ENCODE assay signal across 8 cellular contexts in the genomic region with DNA sequence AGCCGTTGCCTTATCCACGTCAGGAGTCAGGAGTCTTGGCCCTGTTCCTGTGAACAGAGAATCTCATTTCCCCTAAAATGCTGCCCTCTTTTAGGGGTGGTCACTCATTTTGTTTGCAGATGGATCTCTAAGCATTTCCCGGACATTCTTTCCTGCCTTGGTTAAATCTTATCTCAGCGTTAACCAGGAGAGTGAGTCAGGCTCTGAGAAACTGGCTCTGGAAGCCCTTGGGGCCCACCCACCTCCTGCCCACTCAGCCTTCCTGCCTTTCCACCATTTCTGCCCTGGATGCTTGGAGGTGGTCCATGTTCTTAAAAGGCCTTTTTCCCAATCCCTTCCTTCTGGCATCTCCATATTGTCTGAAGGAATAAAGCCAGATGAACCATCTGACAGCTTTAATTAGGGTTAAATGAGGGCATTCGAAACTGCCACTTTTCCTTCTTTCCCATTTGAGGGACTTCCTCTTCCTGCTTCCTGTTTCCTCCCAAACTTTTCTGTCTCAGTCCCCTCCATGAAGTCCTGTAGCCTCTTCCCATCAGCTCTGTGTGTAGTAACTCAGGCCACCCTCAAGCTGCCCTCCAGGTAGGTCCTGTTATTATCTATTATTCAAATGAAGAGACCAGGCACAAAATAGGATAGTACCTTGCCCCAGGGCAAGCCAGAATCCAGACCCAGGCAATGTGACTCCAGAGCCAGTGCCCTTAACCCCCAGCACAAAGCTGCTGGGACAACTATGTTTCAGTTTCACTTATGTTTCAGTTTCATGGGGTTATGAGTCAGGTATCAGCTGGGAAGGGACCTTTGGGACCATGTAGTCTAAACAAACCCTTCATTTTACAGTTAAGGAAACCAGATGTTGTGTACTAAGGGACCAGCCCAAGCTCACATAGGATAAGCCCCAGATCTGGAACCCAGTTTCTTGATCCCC. TPM values are rescaled to one million over a fixed set of nuclear protein-coding genes. Genes with fewer than 3 reads are reported as not detected.
DNase-seq lines count a peak whose midpoint lies in the region; ATAC-seq, FAIRE-seq and TF ChIP-seq lines count a peak whose summit lies in the region.

No MANE protein-coding gene starts in this region.

- intact Hi-C loops in left lung (cut with DNase I) = no loop called here
- intact Hi-C loops in transverse colon (cut with DNase I; ENCODE audit: low total_unique reads) = no loop called here

- H3K27ac ChIP-seq in KOPT-K1 (ENCODE audit: low read depth, low read length, poor library complexity, severe bottlenecking) (peak overlapping the region; percentile 28), left lung (peak overlapping the region; percentile 13 to 85), transverse colon (peak overlapping the region; percentile 79 to 86 (median 84)), GM23338 (ENCODE audit: low read depth) (no peak overlapping the region)

- no peak overlapping the region for H3K4me3 Mint-ChIP-seq in GM23338

- peaks cover 100% of the 10 kb centered on the region for H3K79me2 ChIP-seq in GM23338 (replicated peaks; ENCODE audit: insufficient read depth)

- no peak for TF ChIP-seq EP300 in transverse colon (IDR thresholded peaks at IDR 0.05; ENCODE audit: low read depth)

- H3F3A ChIP-seq in GM23338 (replicated peaks; ENCODE audit: low read depth) = 0 out of 2 replicates have a peak, but pooled peaks cover 4% of the 10 kb centered on the region

- peaks cover 4% of the 10 kb centered on the region for H3K27me3 Mint-ChIP-seq in GM23338 (ENCODE audit: insufficient read depth, low read depth, poor library complexity)

- H3K9me3 Mint-ChIP-seq in activated naive CD4-positive, alpha-beta T cell treated with anti-CD3 and anti-CD28 coated beads, Interleukin-2, amount 50 U/mL, for 72 hours = no peaks in the 10 kb centered on the region
- H3K9me3 Mint-ChIP-seq in GM23338 = no peaks in the 10 kb centered on the region

- peaks cover 76% of the 10 kb centered on the region for H4K20me1 ChIP-seq in GM23338 (replicated peaks; ENCODE audit: insufficient read depth)

- H3K4me3 ChIP-seq in left lung = no peak overlapping the region
- no peak overlapping the region for H3K4me3 ChIP-seq in transverse colon
- no peak overlapping the region for H3K4me3 ChIP-seq in GM23338

- no peak overlapping the region for H3K4me2 ChIP-seq in GM23338

- H2AFZ ChIP-seq in GM23338 = no peak overlapping the region

- peak; percentile 87 for ATAC-seq in GM21619 (IDR thresholded peaks at IDR 0.05; ENCODE audit: unreplicated experiment)
- peak; percentile 84 to 89 for ATAC-seq in activated naive CD4-positive, alpha-beta T cell treated with anti-CD3 and anti-CD28 coated beads, Interleukin-2, amount 50 U/mL, for 72 hours
- ATAC-seq in left lung = peak; percentile 48
- no peak for ATAC-seq in GM23338

- H3K27me3 ChIP-seq in left lung (no peaks in the 10 kb centered on the region), transverse colon (no peaks in the 10 kb centered on the region), GM23338 (ENCODE audit: insufficient read depth) (no peaks in the 10 kb centered on the region)

- in situ Hi-C loops in transverse colon (cut with MboI; ENCODE audit: low pct_ligation_motif_present in 1 of 4, low pct_unique_long_range_greater_than_20kb in 1 of 4, low sequenced_read_pairs in 3 of 4) = no loop called here

- TF ChIP-seq CTCF in left lung (IDR thresholded peaks at IDR 0.05) (no peak), transverse colon (IDR thresholded peaks at IDR 0.05) (no peak), GM23338 (conservative IDR thresholded peaks at IDR 0.05; ENCODE audit: low read depth in 2 of 2) (no peak)

- no peak for FAIRE-seq in frontal cortex (lab: Jason Lieb, UNC)

- H3K36me3 Mint-ChIP-seq in activated naive CD4-positive, alpha-beta T cell treated with anti-CD3 and anti-CD28 coated beads, Interleukin-2, amount 50 U/mL, for 72 hours = peaks cover 6 to 45% of the 10 kb centered on the region in 2 donors
- peaks cover 20% of the 10 kb centered on the region; the same call in 2 of the 3 replicates for H3K36me3 Mint-ChIP-seq in GM23338 (ENCODE audit: low read depth)

- no peaks in the 10 kb centered on the region for H3K9me2 ChIP-seq in GM23338 (ENCODE audit: insufficient read depth)

- H3K4me1 Mint-ChIP-seq in GM23338 = peaks cover 80% of the 10 kb centered on the region

- H3K36me3 ChIP-seq in KOPT-K1 (ENCODE audit: insufficient read depth, low read length) (no peaks in the 10 kb centered on the region; the same call in 1 of the 2 replicates), left lung (no peaks in the 10 kb centered on the region), transverse colon (no peaks in the 10 kb centered on the region), GM23338 (ENCODE audit: insufficient read depth) (no peaks in the 10 kb centered on the region)

- H3K9me3 ChIP-seq in KOPT-K1 (ENCODE audit: insufficient read depth, low read length, poor library complexity, severe bottlenecking) (no peaks in the 10 kb centered on the region), left lung (no peaks in the 10 kb centered on the region), transverse colon (no peaks in the 10 kb centered on the region)

- H3K4me1 ChIP-seq in left lung (peaks cover 40 to 83% of the 10 kb centered on the region in 2 donors), transverse colon (peaks cover 29 to 92% (median 44%) of the 10 kb centered on the region in 4 donors), GM23338 (ENCODE audit: insufficient read depth) (peaks cover 75% of the 10 kb centered on the region)

- peak overlapping the region; percentile 74 to 89 for H3K27ac Mint-ChIP-seq in activated naive CD4-positive, alpha-beta T cell treated with anti-CD3 and anti-CD28 coated beads, Interleukin-2, amount 50 U/mL, for 72 hours
- H3K27ac Mint-ChIP-seq in GM23338 = no peak overlapping the region

- DNase-seq in GM04503 (ENCODE audit: low read depth) = peak; percentile 54
- DNase-seq in activated naive CD4-positive, alpha-beta T cell treated with anti-CD3 and anti-CD28 coated beads, Interleukin-2, amount 50 U/mL, for 72 hours (ENCODE audit: low spot score in 2 of 2) = no peak
- no peak for DNase-seq in left lung
- peak; percentile 59 for DNase-seq in transverse colon
- DNase-seq in GM23338 (ENCODE audit: low spot score) = no peak
- DNase-seq in frontal cortex (ENCODE audit: low spot score in 2 of 2) = no peak

- peak; percentile 4 for TF ChIP-seq POLR2A in transverse colon (IDR thresholded peaks at IDR 0.05)

- 20 to 62% methylated on average over 1 to 5 of the region's 5 CpGs for WGBS in transverse colon (ENCODE audit: low coverage in 1 of 2), 2 donors

TF ChIP-seq in GM23338, 12 proteins besides CTCF, POLR2A, EP300 and RAD21:
- TF ChIP-seq, protein P1, sequence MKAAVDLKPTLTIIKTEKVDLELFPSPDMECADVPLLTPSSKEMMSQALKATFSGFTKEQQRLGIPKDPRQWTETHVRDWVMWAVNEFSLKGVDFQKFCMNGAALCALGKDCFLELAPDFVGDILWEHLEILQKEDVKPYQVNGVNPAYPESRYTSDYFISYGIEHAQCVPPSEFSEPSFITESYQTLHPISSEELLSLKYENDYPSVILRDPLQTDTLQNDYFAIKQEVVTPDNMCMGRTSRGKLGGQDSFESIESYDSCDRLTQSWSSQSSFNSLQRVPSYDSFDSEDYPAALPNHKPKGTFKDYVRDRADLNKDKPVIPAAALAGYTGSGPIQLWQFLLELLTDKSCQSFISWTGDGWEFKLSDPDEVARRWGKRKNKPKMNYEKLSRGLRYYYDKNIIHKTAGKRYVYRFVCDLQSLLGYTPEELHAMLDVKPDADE (IDR thresholded peaks at IDR 0.05) = no peak
- TF ChIP-seq, protein P2, sequence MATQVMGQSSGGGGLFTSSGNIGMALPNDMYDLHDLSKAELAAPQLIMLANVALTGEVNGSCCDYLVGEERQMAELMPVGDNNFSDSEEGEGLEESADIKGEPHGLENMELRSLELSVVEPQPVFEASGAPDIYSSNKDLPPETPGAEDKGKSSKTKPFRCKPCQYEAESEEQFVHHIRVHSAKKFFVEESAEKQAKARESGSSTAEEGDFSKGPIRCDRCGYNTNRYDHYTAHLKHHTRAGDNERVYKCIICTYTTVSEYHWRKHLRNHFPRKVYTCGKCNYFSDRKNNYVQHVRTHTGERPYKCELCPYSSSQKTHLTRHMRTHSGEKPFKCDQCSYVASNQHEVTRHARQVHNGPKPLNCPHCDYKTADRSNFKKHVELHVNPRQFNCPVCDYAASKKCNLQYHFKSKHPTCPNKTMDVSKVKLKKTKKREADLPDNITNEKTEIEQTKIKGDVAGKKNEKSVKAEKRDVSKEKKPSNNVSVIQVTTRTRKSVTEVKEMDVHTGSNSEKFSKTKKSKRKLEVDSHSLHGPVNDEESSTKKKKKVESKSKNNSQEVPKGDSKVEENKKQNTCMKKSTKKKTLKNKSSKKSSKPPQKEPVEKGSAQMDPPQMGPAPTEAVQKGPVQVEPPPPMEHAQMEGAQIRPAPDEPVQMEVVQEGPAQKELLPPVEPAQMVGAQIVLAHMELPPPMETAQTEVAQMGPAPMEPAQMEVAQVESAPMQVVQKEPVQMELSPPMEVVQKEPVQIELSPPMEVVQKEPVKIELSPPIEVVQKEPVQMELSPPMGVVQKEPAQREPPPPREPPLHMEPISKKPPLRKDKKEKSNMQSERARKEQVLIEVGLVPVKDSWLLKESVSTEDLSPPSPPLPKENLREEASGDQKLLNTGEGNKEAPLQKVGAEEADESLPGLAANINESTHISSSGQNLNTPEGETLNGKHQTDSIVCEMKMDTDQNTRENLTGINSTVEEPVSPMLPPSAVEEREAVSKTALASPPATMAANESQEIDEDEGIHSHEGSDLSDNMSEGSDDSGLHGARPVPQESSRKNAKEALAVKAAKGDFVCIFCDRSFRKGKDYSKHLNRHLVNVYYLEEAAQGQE (IDR thresholded peaks at IDR 0.05; ENCODE audit: unreplicated experiment) = no peak

RNA-seq across cellular contexts. Expression of a gene that starts 9.7 kb away (rescaled TPM):
- total RNA-seq in activated naive CD4-positive, alpha-beta T cell treated with anti-CD3 and anti-CD28 coated beads, Interleukin-2, amount 50 U/mL, for 72 hours = 10 to 100 TPM; 18.5 to 84.5 TPM
- 10 to 100 TPM; 47.4 to 55.6 TPM for total RNA-seq in left lung
- total RNA-seq in transverse colon = 100 to 1,000 TPM; 104 to 175 (median 131) TPM
- total RNA-seq in GM23338 (2014; rRNA removed; shearing (Covaris generic)) = 54.7 and 56.0 TPM in 2 replicates
- polyA plus RNA-seq in GM23338 (2016; fragmentation: Nextera tagmentation; extraction: Ambion mirVana) = 23.2 and 24.3 TPM in 2 replicates
- total RNA-seq in frontal cortex = 3.7 TPM

Comparison
In these comparisons a context has a peak if more than half of its experiments do, and no peak if none do; other contexts are left out.
1. DNase-seq: peak in GM04503 (single experiment) and transverse colon (single experiment); none in activated naive CD4-positive, alpha-beta T cell treated with anti-CD3 and anti-CD28 coated beads, Interleukin-2, amount 50 U/mL, for 72 hours (0 of 2), left lung (0 of 2), GM23338 (single experiment) and frontal cortex (0 of 2).